Comparison of ENCODE assay signal across 1 cellular context in genomic region chr7:143988986-143989745, GRCh38.
TF ChIP-seq lines count a peak whose summit lies in the region.

No MANE protein-coding gene starts in this region.

TF ChIP-seq in GM23338, 12 proteins besides CTCF, POLR2A, EP300 and RAD21 (continued from another document):
- TF ChIP-seq ZNF462 (CRISPR knock-in tag; IDR thresholded peaks at IDR 0.05) (no peak), CREB1 (CRISPR knock-in tag; IDR thresholded peaks at IDR 0.05; ENCODE audit: low read depth) (no peak), JUNB (IDR thresholded peaks at IDR 0.05; ENCODE audit: unreplicated experiment) (no peak), ZNF331 (CRISPR knock-in tag; IDR thresholded peaks at IDR 0.05; ENCODE audit: low read depth) (no peak), ETS1 (IDR thresholded peaks at IDR 0.05) (no peak), REST (IDR thresholded peaks at IDR 0.05; ENCODE audit: unreplicated experiment) (no peak), STAT1 (IDR thresholded peaks at IDR 0.05; ENCODE audit: unreplicated experiment) (no peak), EZH2 (IDR thresholded peaks at IDR 0.05; ENCODE audit: low read depth, unreplicated experiment) (no peak), ZNF114 (CRISPR knock-in tag; IDR thresholded peaks at IDR 0.05) (no peak), NANOG (IDR thresholded peaks at IDR 0.05; ENCODE audit: borderline replicate concordance) (no peak)
